Comparison of ENCODE assay signal across 19 cellular contexts in genomic region chr10:87043579-87043978, GRCh38. TPM values are rescaled to one million over a fixed set of nuclear protein-coding genes. Genes with fewer than 3 reads are reported as not detected.
"Had no signal": no experiment of that assay in that cellular context is flagged by ENCODE, and none has a peak within 500 bp of the region (broad histone marks: within the 10 kb centered on the region; RNA-seq: fewer than 3 reads in every experiment).

No MANE protein-coding gene starts in this region.

RNA-seq across cellular contexts. Expression of gene FAM25A, which starts 23.5 kb away (rescaled TPM):
- total RNA-seq: activated naive CD4-positive, alpha-beta T cell treated with anti-CD3 and anti-CD28 coated beads for 36 hours; activated naive CD4-positive, alpha-beta T cell treated with anti-CD3 and anti-CD28 coated beads, Interleukin-2, amount 50 U/mL, for 72 hours; activated naive CD8-positive, alpha-beta T cell treated with anti-CD3 and anti-CD28 coated beads for 36 hours; activated naive CD8-positive, alpha-beta T cell treated with anti-CD3 and anti-CD28 coated beads, Interleukin-2, amount 10 ng/mL, durations not matched to agents 7 days and 5 days; activated T-cell treated with anti-CD3 and anti-CD28 coated beads, Interleukin-2, amount 50 U/mL, for 4 hours; activated T-cell treated with anti-CD3 and anti-CD28 coated beads, Interleukin-2, amount 50 U/mL, for 72 hours; activated T-helper 1 cell treated with anti-CD3 and anti-CD28 coated beads, Interleukin-12 subunit alpha, Interleukin-12 subunit beta, Interleukin-2, Interleukin-4 antibody, amounts not matched to agents 30 ng/mL and 10 ng/mL and 1 ng/mL, durations not matched to agents 14 hours and 24 hours and 36 hours; activated T-helper 17 cell treated with anti-CD3 and anti-CD28 coated beads, Interleukin-2, amount 50 U/mL, for 72 hours; activated T-helper 2 cell treated with anti-CD3 and anti-CD28 coated beads, Interferon-gamma antibody, Interleukin-2, Interleukin-4, amounts not matched to agents 10 μg/mL and 5 μg/mL and 100 μg/mL, durations not matched to agents 14 hours and 24 hours and 36 hours; aorta; ascending aorta; astrocyte; body of pancreas; breast epithelium; cardiac muscle cell; cardiac septum; cerebellum; chondrocyte had no signal
- polyA plus RNA-seq: adipose tissue, aorta, cardiac muscle cell had no signal
